ENCODE assay signal across 26 cellular contexts in the genomic region with DNA sequence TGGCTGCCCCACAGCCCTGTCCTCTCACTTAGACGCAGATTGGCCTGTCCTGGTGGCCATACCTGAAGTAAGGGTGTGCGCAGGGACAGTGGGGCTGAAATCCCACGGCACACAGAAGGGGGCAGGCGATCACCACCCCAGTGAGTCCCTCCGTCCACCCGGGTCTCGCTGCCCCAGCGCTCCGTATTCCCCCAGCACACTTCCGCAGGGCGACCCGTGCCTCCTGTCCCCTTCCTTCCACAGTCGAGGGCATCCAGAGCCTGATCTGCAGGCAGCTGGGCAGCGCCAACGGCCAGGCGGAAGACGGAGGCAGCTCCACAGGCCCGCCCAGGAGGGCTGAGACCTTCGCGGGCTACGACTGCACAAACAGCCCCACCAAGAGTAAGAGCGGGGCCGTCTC. TPM values are rescaled to one million over a fixed set of nuclear protein-coding genes. Genes with fewer than 3 reads are reported as not detected.
DNase-seq lines count a peak whose midpoint lies in the region; ATAC-seq lines count a peak whose summit lies in the region.
"Had no signal": no experiment of that assay in that cellular context is flagged by ENCODE, and none has a peak within 500 bp of the region (broad histone marks: within the 10 kb centered on the region; RNA-seq: fewer than 3 reads in every experiment).

No MANE protein-coding gene starts in this region.

- H3K4me3 ChIP-seq in H7 (ENCODE audit: insufficient read depth, low read depth, low read length) (no peak overlapping the region), NT2/D1 (ENCODE audit: insufficient read length, low read depth) (no peak overlapping the region), neuronal stem cell (ENCODE audit: low read length in 2 of 2) (peak overlapping the region in 1 of 2 donors; percentile 64)
- H3K4me3 ChIP-seq: BLaER1, GM12878 had no signal

- H2BK120ac ChIP-seq in neuronal stem cell (ENCODE audit: low read depth, low read length): no peak overlapping the region

- no peaks in the 10 kb centered on the region for H3K9me3 Mint-ChIP-seq in stimulated activated effector memory CD8-positive, alpha-beta T cell treated with anti-CD3 and anti-CD28 coated beads, Interleukin-12 subunit alpha, Interleukin-12 subunit beta, amount 100 ng/mL, for 72 hours
- no peaks in the 10 kb centered on the region for H3K9me3 Mint-ChIP-seq in activated T-helper 2 cell treated with anti-CD3 and anti-CD28 coated beads, Interferon-gamma antibody, Interleukin-2, Interleukin-4, amounts not matched to agents 10 μg/mL and 5 μg/mL and 100 μg/mL, durations not matched to agents 14 hours and 24 hours and 36 hours
- H3K9me3 Mint-ChIP-seq: CD14-positive monocyte; CD4-positive, CD25-positive, alpha-beta regulatory T cell; CD8-positive, alpha-beta memory T cell had no signal

- H3K36me3 ChIP-seq in H7 (replicated peaks; ENCODE audit: control insufficient read depth, insufficient read depth, low read length): peaks cover 4% of the 10 kb centered on the region
- peaks cover 61% of the 10 kb centered on the region for H3K36me3 ChIP-seq in NT2/D1 (ENCODE audit: insufficient read depth, insufficient read length, low read length)
- H3K36me3 ChIP-seq in neuronal stem cell (replicated peaks in 1 of 2; ENCODE audit: control insufficient read depth in 2 of 2, insufficient read depth in 2 of 2, low read length in 2 of 2): peaks cover 29 to 63% of the 10 kb centered on the region in 2 donors

- ATAC-seq in stimulated activated effector memory CD8-positive, alpha-beta T cell treated with anti-CD3 and anti-CD28 coated beads, Interleukin-12 subunit alpha, Interleukin-12 subunit beta, amount 100 ng/mL, for 72 hours: no peak
- ATAC-seq in HG02970 (IDR thresholded peaks at IDR 0.05; ENCODE audit: low FRiP score, unreplicated experiment) (no peak), GM18517 (IDR thresholded peaks at IDR 0.05; ENCODE audit: unreplicated experiment) (no peak)
- ATAC-seq: GM12878 had no signal

- H3K27me3 ChIP-seq in H7 (ENCODE audit: control insufficient read depth, insufficient read depth, low read length): no peaks in the 10 kb centered on the region
- H3K27me3 ChIP-seq in NT2/D1 (ENCODE audit: insufficient read depth, insufficient read length): no peaks in the 10 kb centered on the region
- H3K27me3 ChIP-seq in neuronal stem cell (ENCODE audit: control insufficient read depth in 3 of 3, insufficient read depth in 3 of 3, low read depth in 1 of 3, low read length in 3 of 3): no peaks in the 10 kb centered on the region
- H3K27me3 ChIP-seq: BE2C, BLaER1 had no signal

- H4K91ac ChIP-seq in neuronal stem cell (ENCODE audit: low read depth, low read length, poor library complexity): no peak overlapping the region

- peaks cover 96% of the 10 kb centered on the region for H3K36me3 Mint-ChIP-seq in stimulated activated effector memory CD8-positive, alpha-beta T cell treated with anti-CD3 and anti-CD28 coated beads, Interleukin-12 subunit alpha, Interleukin-12 subunit beta, amount 100 ng/mL, for 72 hours
- peaks cover 36% of the 10 kb centered on the region for H3K36me3 Mint-ChIP-seq in activated T-helper 2 cell treated with anti-CD3 and anti-CD28 coated beads, Interferon-gamma antibody, Interleukin-2, Interleukin-4, amounts not matched to agents 10 μg/mL and 5 μg/mL and 100 μg/mL, durations not matched to agents 14 hours and 24 hours and 36 hours (ENCODE audit: low read depth)

- H3K4me2 ChIP-seq in neuronal stem cell (ENCODE audit: insufficient read depth, low read length, poor library complexity, severe bottlenecking): no peak overlapping the region
- H3K4me2 ChIP-seq: BLaER1 had no signal

- no peak overlapping the region for H2AFZ ChIP-seq in neuronal stem cell (ENCODE audit: low read length)

- H3K23ac ChIP-seq in neuronal stem cell (ENCODE audit: low read depth, low read length, poor library complexity): no peak overlapping the region

- peak overlapping the region; percentile 42 for H3K9ac ChIP-seq in NT2/D1 (ENCODE audit: insufficient read length, low read depth)
- no peak overlapping the region for H3K9ac ChIP-seq in neuronal stem cell (ENCODE audit: low read depth, low read length, poor library complexity)
- H3K9ac ChIP-seq: BLaER1 had no signal

- no peaks in the 10 kb centered on the region for H3K27me3 Mint-ChIP-seq in activated T-helper 2 cell treated with anti-CD3 and anti-CD28 coated beads, Interferon-gamma antibody, Interleukin-2, Interleukin-4, amounts not matched to agents 10 μg/mL and 5 μg/mL and 100 μg/mL, durations not matched to agents 14 hours and 24 hours and 36 hours (ENCODE audit: low read depth)
- H3K27me3 Mint-ChIP-seq: CD4-positive, alpha-beta memory T cell; CD4-positive, CD25-positive, alpha-beta regulatory T cell had no signal

- H3K4me3 Mint-ChIP-seq in stimulated activated effector memory CD8-positive, alpha-beta T cell treated with anti-CD3 and anti-CD28 coated beads, Interleukin-12 subunit alpha, Interleukin-12 subunit beta, amount 100 ng/mL, for 72 hours: no peak overlapping the region
- H3K4me3 Mint-ChIP-seq in activated T-helper 2 cell treated with anti-CD3 and anti-CD28 coated beads, Interferon-gamma antibody, Interleukin-2, Interleukin-4, amounts not matched to agents 10 μg/mL and 5 μg/mL and 100 μg/mL, durations not matched to agents 14 hours and 24 hours and 36 hours (ENCODE audit: low read depth): no peak overlapping the region
- H3K4me3 Mint-ChIP-seq: CD14-positive monocyte; CD4-positive, alpha-beta memory T cell; CD4-positive, CD25-positive, alpha-beta regulatory T cell; CD8-positive, alpha-beta memory T cell had no signal

- H3K4me1 Mint-ChIP-seq in stimulated activated effector memory CD8-positive, alpha-beta T cell treated with anti-CD3 and anti-CD28 coated beads, Interleukin-12 subunit alpha, Interleukin-12 subunit beta, amount 100 ng/mL, for 72 hours: no peaks in the 10 kb centered on the region
- no peaks in the 10 kb centered on the region for H3K4me1 Mint-ChIP-seq in activated T-helper 2 cell treated with anti-CD3 and anti-CD28 coated beads, Interferon-gamma antibody, Interleukin-2, Interleukin-4, amounts not matched to agents 10 μg/mL and 5 μg/mL and 100 μg/mL, durations not matched to agents 14 hours and 24 hours and 36 hours (ENCODE audit: low read depth)
- H3K4me1 Mint-ChIP-seq: CD14-positive monocyte; CD4-positive, alpha-beta memory T cell; CD4-positive, CD25-positive, alpha-beta regulatory T cell; CD8-positive, alpha-beta memory T cell had no signal

- H2AK5ac ChIP-seq in neuronal stem cell (ENCODE audit: low read depth, low read length): no peak overlapping the region

- H2BK15ac ChIP-seq in neuronal stem cell (ENCODE audit: low read length): no peak overlapping the region

- H3K79me1 ChIP-seq in neuronal stem cell (ENCODE audit: low read depth, low read length): peaks cover 2% of the 10 kb centered on the region

- no peak overlapping the region for H3K18ac ChIP-seq in neuronal stem cell (ENCODE audit: low read length)

- intact Hi-C loops in activated T-helper 2 cell treated with anti-CD3 and anti-CD28 coated beads, Interferon-gamma antibody, Interleukin-2, Interleukin-4, amounts not matched to agents 10 μg/mL and 5 μg/mL and 100 μg/mL, durations not matched to agents 14 hours and 24 hours and 36 hours (cut with micrococcal nuclease): no loop called here

- H3K4me1 ChIP-seq in NT2/D1 (ENCODE audit: insufficient read depth, insufficient read length) (peaks cover 12% of the 10 kb centered on the region), neuronal stem cell (ENCODE audit: control insufficient read depth in 2 of 2, insufficient read depth in 1 of 2, low read depth in 1 of 2, low read length in 2 of 2) (no peaks in the 10 kb centered on the region)
- H3K4me1 ChIP-seq: BE2C, BLaER1 had no signal

- H4K8ac ChIP-seq in neuronal stem cell (ENCODE audit: low read depth, low read length): peak overlapping the region; percentile 3

- H3K27ac Mint-ChIP-seq in stimulated activated effector memory CD8-positive, alpha-beta T cell treated with anti-CD3 and anti-CD28 coated beads, Interleukin-12 subunit alpha, Interleukin-12 subunit beta, amount 100 ng/mL, for 72 hours: peak overlapping the region; percentile 73
- H3K27ac Mint-ChIP-seq in activated T-helper 2 cell treated with anti-CD3 and anti-CD28 coated beads, Interferon-gamma antibody, Interleukin-2, Interleukin-4, amounts not matched to agents 10 μg/mL and 5 μg/mL and 100 μg/mL, durations not matched to agents 14 hours and 24 hours and 36 hours: no peak overlapping the region
- H3K27ac Mint-ChIP-seq: CD4-positive, alpha-beta memory T cell; CD4-positive, CD25-positive, alpha-beta regulatory T cell had no signal

- no peak overlapping the region for H2BK12ac ChIP-seq in neuronal stem cell (ENCODE audit: low read length)

- no peaks in the 10 kb centered on the region for H3K9me3 ChIP-seq in NT2/D1 (ENCODE audit: insufficient read depth, low read length)
- no peaks in the 10 kb centered on the region for H3K9me3 ChIP-seq in neuronal stem cell (replicated peaks in 1 of 2; ENCODE audit: control insufficient read depth in 2 of 2, insufficient read depth in 1 of 2, low read depth in 1 of 2, low read length in 2 of 2)
- H3K9me3 ChIP-seq: BE2C, BLaER1 had no signal

- DNase-seq in H7 (peak; percentile 53), NT2/D1 (ENCODE audit: low read depth, low spot score) (no peak), neuronal stem cell (ENCODE audit: low spot score) (no peak), HuH-7 (ENCODE audit: low spot score) (no peak)
- no peak for DNase-seq in stimulated activated effector memory CD8-positive, alpha-beta T cell treated with anti-CD3 and anti-CD28 coated beads, Interleukin-12 subunit alpha, Interleukin-12 subunit beta, amount 100 ng/mL, for 72 hours (ENCODE audit: low spot score in 2 of 2)
- DNase-seq in activated T-helper 2 cell treated with anti-CD3 and anti-CD28 coated beads, Interferon-gamma antibody, Interleukin-2, Interleukin-4, amounts not matched to agents 10 μg/mL and 5 μg/mL and 100 μg/mL, durations not matched to agents 14 hours and 24 hours and 36 hours (ENCODE audit: low spot score): no peak
- DNase-seq: 8988T; ACHN; BE2C; C1 segment of cervical spinal cord; CD4-positive, alpha-beta memory T cell; CD4-positive, CD25-positive, alpha-beta regulatory T cell; CD8-positive, alpha-beta memory T cell; COR-L47; DMS 273 treated with DMSO at 0.1 percent for 48 hours; DMS153; DMS53; DMS79; DND-41; EL; GDM1 had no signal

- no CpG with 5 or more reads among the region's 23 CpGs for WGBS in neuronal stem cell (ENCODE audit: extremely low coverage in 2 of 2, insufficient read length in 2 of 2, insufficient replicate concordance in 1 of 2), 2 donors

- H2BK5ac ChIP-seq in neuronal stem cell (ENCODE audit: low read length): peak overlapping the region; percentile 13

- no peak overlapping the region for H3K27ac ChIP-seq in neuronal stem cell (replicated peaks; ENCODE audit: low read length)
- H3K27ac ChIP-seq: BLaER1 had no signal

- H3K14ac ChIP-seq in neuronal stem cell (ENCODE audit: low read length): no peak overlapping the region

- H3K4ac ChIP-seq in neuronal stem cell (ENCODE audit: low read length): no peak overlapping the region

RNA-seq across cellular contexts. Expression of a gene that starts 25.3 kb away (rescaled TPM):
- total RNA-seq in H7 (2014; rRNA removed; shearing (Covaris generic)): 2.4 and 3.5 TPM in 2 replicates
- polyA plus RNA-seq in neuronal stem cell (2013, experiment 1 of 2): 1.4 TPM
- polyA plus RNA-seq in neuronal stem cell (2013, experiment 2 of 2): 1.4 TPM
- 1.3 and 2.5 TPM in 2 replicates for total RNA-seq in activated T-helper 2 cell treated with anti-CD3 and anti-CD28 coated beads, Interferon-gamma antibody, Interleukin-2, Interleukin-4, amounts not matched to agents 10 μg/mL and 5 μg/mL and 100 μg/mL, durations not matched to agents 14 hours and 24 hours and 36 hours
- total RNA-seq: CD4-positive, CD25-positive, alpha-beta regulatory T cell had no signal

RNA-seq across cellular contexts. Expression of a gene that starts 52.3 kb away (rescaled TPM):
- total RNA-seq in H7 (2014; rRNA removed; shearing (Covaris generic)): 52.1 and 54.8 TPM in 2 replicates
- polyA plus RNA-seq in neuronal stem cell (2013, experiment 1 of 2): 109 TPM
- polyA plus RNA-seq in neuronal stem cell (2013, experiment 2 of 2): 102 TPM
- total RNA-seq in activated T-helper 2 cell treated with anti-CD3 and anti-CD28 coated beads, Interferon-gamma antibody, Interleukin-2, Interleukin-4, amounts not matched to agents 10 μg/mL and 5 μg/mL and 100 μg/mL, durations not matched to agents 14 hours and 24 hours and 36 hours: 5.3 and 7.9 TPM in 2 replicates

RNA-seq across cellular contexts. Expression of a gene that starts 58.8 kb away (rescaled TPM):
- 6.8 and 6.9 TPM in 2 replicates for total RNA-seq in H7 (2014; rRNA removed; shearing (Covaris generic))
- 6.6 TPM for polyA plus RNA-seq in neuronal stem cell (2013, experiment 1 of 2)
- 7.4 TPM for polyA plus RNA-seq in neuronal stem cell (2013, experiment 2 of 2)
- total RNA-seq in activated T-helper 2 cell treated with anti-CD3 and anti-CD28 coated beads, Interferon-gamma antibody, Interleukin-2, Interleukin-4, amounts not matched to agents 10 μg/mL and 5 μg/mL and 100 μg/mL, durations not matched to agents 14 hours and 24 hours and 36 hours: 10.3 and 11.2 TPM in 2 replicates
